In the genomic region with DNA sequence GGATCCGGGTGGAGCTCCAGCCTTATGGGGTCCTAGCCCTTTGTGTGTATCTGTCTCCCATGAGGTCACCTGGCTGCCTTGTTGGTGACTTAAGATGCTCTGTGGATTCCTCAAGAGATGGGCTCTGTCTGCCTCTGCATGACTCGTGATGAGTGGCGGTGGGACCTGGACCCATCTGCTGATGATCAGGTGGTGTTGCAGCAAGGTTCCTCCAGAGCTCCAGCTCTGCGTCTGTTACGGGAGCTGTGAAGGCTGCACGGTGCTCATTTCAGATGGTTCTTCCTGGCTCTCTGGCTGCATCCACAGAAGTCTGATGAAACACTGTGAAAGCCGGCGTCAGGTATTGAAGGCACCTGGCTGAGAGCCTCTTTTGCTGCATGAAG, we compare ENCODE assay signal across 10 cellular contexts. TPM values are rescaled to one million over a fixed set of nuclear protein-coding genes. Genes with fewer than 3 reads are reported as not detected.
DNase-seq lines count a peak whose midpoint lies in the region; ATAC-seq and TF ChIP-seq lines count a peak whose summit lies in the region.
"Had no signal": no experiment of that assay in that cellular context is flagged by ENCODE, and none has a peak within 500 bp of the region (broad histone marks: within the 10 kb centered on the region; RNA-seq: fewer than 3 reads in every experiment).

No MANE protein-coding gene starts in this region.

- CTCF ChIA-PET in activated CD4-positive, alpha-beta T cell treated with anti-CD3 and anti-CD28 coated beads for 36 hours (lab: Charles Lee), result interaction anchor here (0.6 to 1.1 kb wide), 2 partner anchors 100 to 652 kb away, joined by 3 to 4 read pairs; no protein-coding TSS in a partner anchor
- CTCF ChIA-PET in RWPE1 (lab: Yijun Ruan, JAX), result interaction anchor here (0.5 kb wide), 1 partner anchor 35 kb away, joined by 4 read pairs; no protein-coding TSS in a partner anchor

- H3K79me2 ChIP-seq in hepatocyte, result peaks cover 66% of the 10 kb centered on the region

- H2AFZ ChIP-seq in hepatocyte, result no peak overlapping the region

- TF ChIP-seq CTCF in RWPE1 (conservative IDR thresholded peaks at IDR 0.05; ENCODE audit: low read depth), result no peak
- no peak for TF ChIP-seq CTCF in hepatocyte (IDR thresholded peaks at IDR 0.05; ENCODE audit: poor library complexity)
- no peak for TF ChIP-seq CTCF in upper lobe of left lung (IDR thresholded peaks at IDR 0.05)
- no peak for TF ChIP-seq CTCF in CD14-positive monocyte (IDR thresholded peaks at IDR 0.05)

- peaks cover 58% of the 10 kb centered on the region for H4K20me1 ChIP-seq in hepatocyte (ENCODE audit: insufficient read depth, poor library complexity, severe bottlenecking)

- H3K36me3 ChIP-seq in hepatocyte (replicated peaks; ENCODE audit: insufficient read depth, low read depth) (no peaks in the 10 kb centered on the region), upper lobe of left lung (no peaks in the 10 kb centered on the region)

- no peak for TF ChIP-seq POLR2A in upper lobe of left lung (IDR thresholded peaks at IDR 0.05)

- no peak overlapping the region for H3K4me3 Mint-ChIP-seq in activated CD4-positive, alpha-beta T cell treated with anti-CD3 and anti-CD28 coated beads for 36 hours
- peak overlapping the region in 1 of 2 donors; percentile 18 for H3K4me3 Mint-ChIP-seq in CD14-positive monocyte

- H3K4me3 ChIP-seq in hepatocyte (no peak overlapping the region), upper lobe of left lung (peak overlapping the region in 3 of 4 donors; percentile 70 to 76 (median 74))

- H3K27ac ChIP-seq in RWPE1 (peak overlapping the region; percentile 81), hepatocyte (no peak overlapping the region), upper lobe of left lung (no peak overlapping the region)

- H3K27me3 ChIP-seq in hepatocyte (no peaks in the 10 kb centered on the region), upper lobe of left lung (no peaks in the 10 kb centered on the region)

- POLR2A ChIA-PET in activated CD4-positive, alpha-beta T cell treated with anti-CD3 and anti-CD28 coated beads for 36 hours (lab: Charles Lee), result no interaction called here
- POLR2A ChIA-PET in RWPE1 (lab: Yijun Ruan, JAX; ENCODE audit: low non-redundant PET), result no interaction called here

- peaks cover 48% of the 10 kb centered on the region for H3K27me3 Mint-ChIP-seq in activated CD4-positive, alpha-beta T cell treated with anti-CD3 and anti-CD28 coated beads for 36 hours
- H3K27me3 Mint-ChIP-seq in CD14-positive monocyte (ENCODE audit: low read depth in 3 of 3), result peaks cover 61 to 74% (median 67%) of the 10 kb centered on the region in 3 donors

- no peak overlapping the region for H3K27ac Mint-ChIP-seq in activated CD4-positive, alpha-beta T cell treated with anti-CD3 and anti-CD28 coated beads for 36 hours
- no peak overlapping the region for H3K27ac Mint-ChIP-seq in CD14-positive monocyte

- ATAC-seq in activated CD4-positive, alpha-beta T cell treated with anti-CD3 and anti-CD28 coated beads for 36 hours, result no peak
- ATAC-seq in upper lobe of left lung (ENCODE audit: low FRiP score in 2 of 2), result no peak

- WGBS in hepatocyte (ENCODE audit: low lambda C conversion rate, missing lambda C conversion rate), result 85% methylated on average over 8 of the region's 8 CpGs
- 74% methylated on average over 7 to 8 of the region's 8 CpGs for WGBS in upper lobe of left lung, 2 donors

- H3K4me1 Mint-ChIP-seq in activated CD4-positive, alpha-beta T cell treated with anti-CD3 and anti-CD28 coated beads for 36 hours, result peaks cover 7% of the 10 kb centered on the region
- peaks cover 6% of the 10 kb centered on the region for H3K4me1 Mint-ChIP-seq in CD14-positive monocyte

- peak overlapping the region; percentile 96 for H3K4me2 ChIP-seq in hepatocyte

- TF ChIP-seq EP300 in upper lobe of left lung (IDR thresholded peaks at IDR 0.05), result no peak

- H3K9me2 ChIP-seq in hepatocyte (replicated peaks; ENCODE audit: insufficient read depth), result no peaks in the 10 kb centered on the region

- no peaks in the 10 kb centered on the region for H3K9me3 Mint-ChIP-seq in activated CD4-positive, alpha-beta T cell treated with anti-CD3 and anti-CD28 coated beads for 36 hours (ENCODE audit: low read depth)
- H3K9me3 Mint-ChIP-seq in CD14-positive monocyte, result peaks cover 7 to 20% (median 14%) of the 10 kb centered on the region in 7 donors

- no peaks in the 10 kb centered on the region for H3K9me3 ChIP-seq in hepatocyte (ENCODE audit: low read depth)
- no peaks in the 10 kb centered on the region for H3K9me3 ChIP-seq in upper lobe of left lung

- H3K36me3 Mint-ChIP-seq in activated CD4-positive, alpha-beta T cell treated with anti-CD3 and anti-CD28 coated beads for 36 hours (ENCODE audit: low read depth), result no peaks in the 10 kb centered on the region
- peaks cover 0 to 2% of the 10 kb centered on the region in 2 donors for H3K36me3 Mint-ChIP-seq in CD14-positive monocyte

- H3K4me1 ChIP-seq in hepatocyte (ENCODE audit: insufficient read depth) (peaks cover 26% of the 10 kb centered on the region), upper lobe of left lung (peaks cover 24 to 43% (median 31%) of the 10 kb centered on the region in 4 donors)

- DNase-seq in activated CD4-positive, alpha-beta T cell treated with anti-CD3 and anti-CD28 coated beads for 36 hours, result peak; percentile 13
- DNase-seq in activated CD4-positive, alpha-beta T cell treated with anti-CD3 and anti-CD28 coated beads for 4 hours, result no peak
- DNase-seq in RWPE1 (ENCODE audit: low spot score) (peak; percentile 25), hepatocyte (ENCODE audit: low spot score) (no peak), upper lobe of left lung (no peak), germinal center (ENCODE audit: low spot score) (no peak), CD14-positive monocyte (ENCODE audit: low spot score) (no peak)
- no peak for DNase-seq in activated effector memory CD4-positive, alpha-beta T cell treated with Interleukin-2 at 50 U/mL for 16 hours
- DNase-seq: activated CD4-positive, alpha-beta T cell treated with anti-CD3 and anti-CD28 coated beads, Interleukin-2, amount 50 U/mL, for 4 hours; NCI-H82 had no signal

- intact Hi-C loops in activated CD4-positive, alpha-beta T cell treated with anti-CD3 and anti-CD28 coated beads for 36 hours (cut with DNase I, micrococcal nuclease), result loop anchor here in 1 of 2 experiments (5.0 kb wide), 1 partner anchor 171 kb away; no protein-coding TSS in a partner anchor
- intact Hi-C loops in CD14-positive monocyte (cut with micrococcal nuclease), result no loop called here

RNA-seq across cellular contexts. Expression of a gene that starts 2.4 kb away (rescaled TPM):
- total RNA-seq in activated CD4-positive, alpha-beta T cell treated with anti-CD3 and anti-CD28 coated beads for 36 hours, result 1 to 10 TPM; 2.2 TPM
- 19.2 and 20.0 TPM in 2 replicates for total RNA-seq in hepatocyte
- polyA plus RNA-seq in hepatocyte, result 7.9 and 12.1 TPM in 2 replicates
- total RNA-seq in upper lobe of left lung, result 10 to 100 TPM; 25.5 to 45.1 (median 30.7) TPM
- polyA plus RNA-seq in CD14-positive monocyte, result not detected

Comparison
In these comparisons a context has a peak if more than half of its experiments do, and no peak if none do; other contexts are left out.
1. DNase-seq: peak in activated CD4-positive, alpha-beta T cell treated with anti-CD3 and anti-CD28 coated beads for 36 hours (single experiment) and RWPE1 (single experiment); none in activated CD4-positive, alpha-beta T cell treated with anti-CD3 and anti-CD28 coated beads for 4 hours (0 of 2), hepatocyte (single experiment), upper lobe of left lung (0 of 2), germinal center (single experiment), activated effector memory CD4-positive, alpha-beta T cell treated with Interleukin-2 at 50 U/mL for 16 hours (single experiment) and CD14-positive monocyte (single experiment).